In the genomic region with DNA sequence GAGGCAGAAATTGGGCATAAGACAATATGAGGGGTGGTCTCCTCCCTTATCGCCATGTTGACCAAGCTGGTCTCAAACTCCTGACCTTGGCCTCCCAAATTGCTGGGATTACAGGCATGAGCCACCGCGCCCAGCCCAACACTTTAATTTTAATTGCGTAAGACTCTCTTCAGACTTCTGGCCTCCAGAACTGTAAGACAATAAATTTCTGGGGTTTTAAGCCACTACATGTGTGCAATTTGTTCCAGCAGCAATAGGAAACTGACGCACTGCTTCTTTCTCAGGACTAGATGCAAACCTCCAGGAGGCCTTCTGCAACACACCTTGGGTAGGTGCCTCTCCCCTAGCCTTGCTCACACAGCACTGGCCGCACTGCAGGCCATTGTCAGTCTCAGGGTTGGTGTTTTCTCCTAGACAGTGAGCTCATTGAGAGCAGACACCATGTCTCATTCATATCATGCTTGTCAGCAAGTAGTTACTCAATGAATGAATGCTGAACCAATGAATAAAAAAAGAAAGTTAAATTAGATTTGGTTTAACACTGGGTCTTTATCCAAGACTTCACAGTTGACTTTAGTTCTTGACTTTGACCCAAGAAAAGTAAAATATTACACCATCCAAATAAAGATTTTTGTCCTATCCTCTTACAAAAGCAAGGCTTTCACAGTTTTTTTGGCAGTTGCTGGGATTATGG, we compare ENCODE assay signal across 10 cellular contexts. TPM values are rescaled to one million over a fixed set of nuclear protein-coding genes. Genes with fewer than 3 reads are reported as not detected.
DNase-seq lines count a peak whose midpoint lies in the region; ATAC-seq lines count a peak whose summit lies in the region.
"Had no signal": no experiment of that assay in that cellular context is flagged by ENCODE, and none has a peak within 500 bp of the region (broad histone marks: within the 10 kb centered on the region; RNA-seq: fewer than 3 reads in every experiment).

No MANE protein-coding gene starts in this region.

- peaks cover 2% of the 10 kb centered on the region for H3K27me3 Mint-ChIP-seq in activated naive CD8-positive, alpha-beta T cell treated with anti-CD3 and anti-CD28 coated beads, Interleukin-2, amount 50 U/mL, for 24 hours

- peak overlapping the region; percentile 91 for H3K27ac Mint-ChIP-seq in activated naive CD8-positive, alpha-beta T cell treated with anti-CD3 and anti-CD28 coated beads, Interleukin-2, amount 50 U/mL, for 24 hours

- H3K36me3 Mint-ChIP-seq in activated naive CD8-positive, alpha-beta T cell treated with anti-CD3 and anti-CD28 coated beads, Interleukin-2, amount 50 U/mL, for 24 hours (ENCODE audit: low read depth) = no peaks in the 10 kb centered on the region

- ATAC-seq in Right ventricle myocardium inferior = peak; percentile 91
- no peak for ATAC-seq in activated naive CD8-positive, alpha-beta T cell treated with anti-CD3 and anti-CD28 coated beads, Interleukin-2, amount 50 U/mL, for 24 hours
- ATAC-seq in left colon = peak; percentile 8
- ATAC-seq: Panc1 had no signal

- H3K4me3 Mint-ChIP-seq in activated naive CD8-positive, alpha-beta T cell treated with anti-CD3 and anti-CD28 coated beads, Interleukin-2, amount 50 U/mL, for 24 hours = no peak overlapping the region

- peaks cover 12% of the 10 kb centered on the region for H3K4me1 Mint-ChIP-seq in activated naive CD8-positive, alpha-beta T cell treated with anti-CD3 and anti-CD28 coated beads, Interleukin-2, amount 50 U/mL, for 24 hours

- intact Hi-C loops in Right ventricle myocardium inferior (cut with DNase I) = no loop called here
- intact Hi-C loops in cardiac septum (cut with DNase I) = no loop called here
- intact Hi-C loops in left colon (cut with DNase I, micrococcal nuclease) = no loop called here
- intact Hi-C loops in posterior vena cava (cut with DNase I) = no loop called here

- no peaks in the 10 kb centered on the region for H3K9me3 Mint-ChIP-seq in activated naive CD8-positive, alpha-beta T cell treated with anti-CD3 and anti-CD28 coated beads, Interleukin-2, amount 50 U/mL, for 24 hours

- DNase-seq in Right ventricle myocardium inferior (ENCODE audit: missing footprints) (no peak), cardiac septum (ENCODE audit: low spot score) (no peak), left colon (no peak), 8988T (no peak), posterior vena cava (ENCODE audit: low spot score) (no peak), pons (ENCODE audit: low spot score) (no peak), SHP77 treated with DMSO at 0.1 percent for 48 hours (lab: John Stamatoyannopoulos, UW) (no peak)
- no peak for DNase-seq in activated naive CD8-positive, alpha-beta T cell treated with anti-CD3 and anti-CD28 coated beads, Interleukin-2, amount 50 U/mL, for 24 hours
- DNase-seq: COR-L47 had no signal

RNA-seq across cellular contexts. Expression of gene ACSF2, which starts 5.5 kb away (rescaled TPM):
- total RNA-seq in Right ventricle myocardium inferior (22.7 TPM), cardiac septum (9.6 TPM), left colon (100 to 1,000 TPM; 146 to 150 TPM), posterior vena cava (10 to 100 TPM; 13.9 to 14.9 TPM)

RNA-seq across cellular contexts. Expression of gene LRRC59, which starts 23.2 kb away (rescaled TPM):
- total RNA-seq in Right ventricle myocardium inferior (24.5 TPM), cardiac septum (32.9 TPM), left colon (100 to 1,000 TPM; 113 to 155 TPM), posterior vena cava (10 to 100 TPM; 66.1 to 93.6 TPM)

RNA-seq across cellular contexts. Expression of gene EME1, which starts 47.5 kb away (rescaled TPM):
- total RNA-seq in Right ventricle myocardium inferior (0.60 TPM), cardiac septum (0.35 TPM), left colon (1 to 10 TPM in 1 of 2 donors, under 1 TPM in 1; 0.61 to 1.9 TPM), posterior vena cava (1 to 10 TPM in 1 of 2 donors, under 1 TPM in 1; 0.62 to 1.4 TPM)

RNA-seq across cellular contexts. Expression of gene MRPL27, which starts 47.6 kb away (rescaled TPM):
- total RNA-seq in Right ventricle myocardium inferior (85.0 TPM), cardiac septum (61.4 TPM), left colon (10 to 100 TPM; 73.4 to 85.4 TPM), posterior vena cava (10 to 100 TPM; 38.2 to 40.1 TPM)

RNA-seq across cellular contexts. Expression of gene CHAD, which starts 48.1 kb away (rescaled TPM):
- 0.16 TPM for total RNA-seq in Right ventricle myocardium inferior
- 0.30 TPM for total RNA-seq in cardiac septum
- total RNA-seq in left colon = 1 to 10 TPM; 4.5 to 7.1 TPM
- total RNA-seq in posterior vena cava = under 1 TPM in 1 of 2 donors, not detected in 1; 0.46 TPM
